1 cellular context compared by ENCODE assay signal in the genomic region with DNA sequence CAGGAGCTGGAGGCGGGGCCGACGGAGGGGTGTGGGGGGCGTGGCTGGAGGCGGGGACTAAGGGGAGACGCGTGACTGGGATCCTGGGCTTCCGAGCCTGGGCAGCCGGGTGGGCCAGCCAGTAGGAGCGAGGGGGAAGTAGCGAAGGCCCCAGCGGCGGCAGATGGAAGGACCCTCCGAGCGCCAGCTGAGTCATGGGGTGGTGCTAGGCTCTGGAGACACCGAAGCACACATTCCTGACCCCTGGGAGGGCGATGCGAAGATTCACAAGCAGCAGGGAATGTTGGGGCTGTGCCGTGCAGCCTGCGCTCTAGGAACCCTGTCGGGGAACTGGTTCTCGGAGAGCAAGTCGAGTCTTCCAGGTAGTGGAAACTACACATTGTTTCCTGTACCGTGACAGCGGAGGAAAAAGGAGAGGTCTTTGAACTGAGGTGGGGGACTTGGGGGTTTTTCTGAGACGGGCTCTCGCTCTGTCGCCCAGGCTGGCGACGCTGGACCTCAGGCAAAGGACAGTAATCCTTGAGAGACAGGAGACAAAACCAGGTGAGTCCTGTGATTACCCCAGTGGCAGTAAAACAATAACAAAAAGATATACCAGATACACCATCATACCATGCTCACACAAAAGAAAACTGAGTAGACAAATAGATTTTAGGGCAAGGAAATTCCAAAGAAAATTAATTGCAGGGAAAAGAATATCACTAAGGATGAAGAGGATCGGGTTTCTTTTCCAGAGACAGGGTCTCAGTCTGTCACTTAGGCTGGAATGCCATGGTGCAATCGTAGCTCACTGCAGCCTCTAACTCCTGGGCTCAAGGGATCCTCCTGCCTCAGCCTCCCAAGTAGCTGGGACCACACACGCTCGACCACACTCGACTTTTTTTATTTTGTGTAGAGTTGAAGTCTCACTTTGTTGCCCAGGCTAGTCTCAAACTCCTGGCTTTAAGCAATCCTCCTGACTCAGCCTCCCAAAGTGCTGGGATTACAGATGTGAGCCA.
TF ChIP-seq lines count a peak whose summit lies in the region.

No MANE protein-coding gene starts in this region.

TF ChIP-seq in SK-N-SH, 30 proteins besides CTCF, POLR2A, EP300 and RAD21 (continued from another document):
- TF ChIP-seq REST (IDR thresholded peaks at IDR 0.05; ENCODE audit: low read depth, low read length) (0 out of 2 replicates have a peak, but pooled peaks have one; percentile 19), RFX5 (IDR thresholded peaks at IDR 0.05; ENCODE audit: low read length) (no peak)
- TF ChIP-seq, protein P1, sequence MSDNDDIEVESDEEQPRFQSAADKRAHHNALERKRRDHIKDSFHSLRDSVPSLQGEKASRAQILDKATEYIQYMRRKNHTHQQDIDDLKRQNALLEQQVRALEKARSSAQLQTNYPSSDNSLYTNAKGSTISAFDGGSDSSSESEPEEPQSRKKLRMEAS (IDR thresholded peaks at IDR 0.05; ENCODE audit: low read depth): peak; percentile 6; the same call in 1 of the 2 replicates
